17 cellular contexts compared by ENCODE assay signal in the genomic region with DNA sequence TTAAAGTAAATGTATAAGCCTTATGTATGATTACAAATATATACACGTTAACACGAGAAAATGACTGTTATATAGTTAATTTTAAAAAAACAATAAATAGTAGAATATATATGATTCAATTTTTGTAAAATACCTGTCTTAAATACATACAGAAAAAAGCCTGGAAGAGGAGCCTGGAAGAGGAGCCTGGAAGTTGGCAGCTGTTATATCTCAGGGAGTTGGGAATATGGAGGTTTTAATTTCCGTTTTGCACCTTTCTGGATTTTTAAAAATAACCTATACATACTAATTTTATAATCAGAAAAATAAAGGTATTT.
"Had no signal": no experiment of that assay in that cellular context is flagged by ENCODE, and none has a peak within 500 bp of the region (broad histone marks: within the 10 kb centered on the region; RNA-seq: fewer than 3 reads in every experiment).

No MANE protein-coding gene starts in this region.

- H3K27ac ChIP-seq: breast epithelium, colonic mucosa, heart right ventricle, right lobe of liver, skin epidermis, tibial artery had no signal

- H3K36me3 Mint-ChIP-seq: activated naive CD8-positive, alpha-beta T cell treated with anti-CD3 and anti-CD28 coated beads for 36 hours; memory B cell; WTC11 had no signal

- H3K9me3 Mint-ChIP-seq: activated naive CD8-positive, alpha-beta T cell treated with anti-CD3 and anti-CD28 coated beads for 36 hours; activated T-helper 2 cell treated with anti-CD3 and anti-CD28 coated beads, Interferon-gamma antibody, Interleukin-2, Interleukin-4, amounts not matched to agents 10 μg/mL and 5 μg/mL and 100 μg/mL, durations not matched to agents 14 hours and 24 hours and 36 hours; central memory CD8-positive, alpha-beta T cell; memory B cell; stimulated activated naive CD8-positive, alpha-beta T cell treated with anti-CD3 and anti-CD28 coated beads, Interleukin-15, Interleukin-2, amounts not matched to agents 100 ng/mL and 50 ng/mL, for 24 hours had no signal

- H3K27ac Mint-ChIP-seq: activated naive CD8-positive, alpha-beta T cell treated with anti-CD3 and anti-CD28 coated beads for 36 hours; activated T-helper 2 cell treated with anti-CD3 and anti-CD28 coated beads, Interferon-gamma antibody, Interleukin-2, Interleukin-4, amounts not matched to agents 10 μg/mL and 5 μg/mL and 100 μg/mL, durations not matched to agents 14 hours and 24 hours and 36 hours; memory B cell; nephron progenitor cell; stimulated activated naive CD8-positive, alpha-beta T cell treated with anti-CD3 and anti-CD28 coated beads, Interleukin-15, Interleukin-2, amounts not matched to agents 100 ng/mL and 50 ng/mL, for 24 hours; WTC11 had no signal

- H3K36me3 ChIP-seq: breast epithelium, colonic mucosa, heart right ventricle, right lobe of liver, tibial artery had no signal

- DNase-seq: activated naive CD4-positive, alpha-beta T cell; activated naive CD8-positive, alpha-beta T cell treated with anti-CD3 and anti-CD28 coated beads for 36 hours; activated T-cell treated with anti-CD3 and anti-CD28 coated beads, Interleukin-2, amount 50 U/mL, for 1 hour; right lobe of liver; stimulated activated CD4-positive, alpha-beta T cell treated with anti-CD3 and anti-CD28 coated beads, Interleukin-1b, Interleukin-23, amount 100 ng/mL, for 48 hours; tibial artery had no signal

- H3K4me3 Mint-ChIP-seq: activated naive CD8-positive, alpha-beta T cell treated with anti-CD3 and anti-CD28 coated beads for 36 hours; central memory CD8-positive, alpha-beta T cell; memory B cell; nephron progenitor cell; stimulated activated naive CD8-positive, alpha-beta T cell treated with anti-CD3 and anti-CD28 coated beads, Interleukin-15, Interleukin-2, amounts not matched to agents 100 ng/mL and 50 ng/mL, for 24 hours; WTC11 had no signal

- H3K9me3 ChIP-seq: breast epithelium, colonic mucosa, mucosa of descending colon, right lobe of liver, tibial artery had no signal

- H3K4me1 ChIP-seq: breast epithelium, colonic mucosa, heart right ventricle, right lobe of liver, tibial artery had no signal

- H3K4me1 Mint-ChIP-seq: memory B cell, WTC11 had no signal

- H3K4me3 ChIP-seq: breast epithelium, colonic mucosa, heart right ventricle, mucosa of descending colon, right lobe of liver, skin epidermis, tibial artery had no signal

- H3K27me3 ChIP-seq: right lobe of liver had no signal

- ATAC-seq: heart right ventricle, WTC11 had no signal
